In genomic region chr11:64234840-64235379, GRCh38 we compare ENCODE assay signal across 8 cellular contexts. TPM values are rescaled to one million over a fixed set of nuclear protein-coding genes. Genes with fewer than 3 reads are reported as not detected.
A peak's percentile ranks its signal among the peaks of the same experiment; 100 is the strongest.
DNase-seq lines count a peak whose midpoint lies in the region; ATAC-seq, FAIRE-seq and TF ChIP-seq lines count a peak whose summit lies in the region.

No MANE protein-coding gene starts in this region.

- peaks cover 18% of the 10 kb centered on the region for H3K79me2 ChIP-seq in DND-41 (ENCODE audit: insufficient read depth, low read length)

- H3K4me1 ChIP-seq in DND-41 (ENCODE audit: insufficient read depth, low read length) (peaks cover 59% of the 10 kb centered on the region), body of pancreas (peaks cover 76% of the 10 kb centered on the region), kidney (ENCODE audit: control insufficient read depth in 1 of 2, insufficient read depth in 1 of 2, low read depth in 1 of 2, low read length in 2 of 2) (peaks cover 26 to 33% of the 10 kb centered on the region in 2 donors)

- peaks cover 13% of the 10 kb centered on the region for H4K20me1 ChIP-seq in DND-41 (ENCODE audit: insufficient read depth, low read length)

- TF ChIP-seq CTCF in DND-41 (IDR thresholded peaks at IDR 0.05; ENCODE audit: borderline replicate concordance, extremely low read depth, low read length, poor library complexity, severe bottlenecking) (peak; percentile 28), body of pancreas (IDR thresholded peaks at IDR 0.05) (peak in 2 of 7 experiments; percentile 40 to 44), kidney (IDR thresholded peaks at IDR 0.05; ENCODE audit: borderline replicate concordance, extremely low read depth, insufficient read depth) (no peak)

- ATAC-seq in DND-41 (ENCODE audit: insufficient read depth, low read depth) (peak; percentile 60), HG02885 (IDR thresholded peaks at IDR 0.05; ENCODE audit: poor library complexity, unreplicated experiment) (peak; percentile 32), body of pancreas (peak; percentile 31), GM18519 (IDR thresholded peaks at IDR 0.05; ENCODE audit: low FRiP score, unreplicated experiment) (no peak)

- H3K36me3 ChIP-seq in DND-41 (ENCODE audit: insufficient read depth, low read length) (peaks cover 36% of the 10 kb centered on the region), body of pancreas (replicated peaks in 1 of 2; ENCODE audit: insufficient read depth in 1 of 2, low read depth in 2 of 2) (no peaks in the 10 kb centered on the region), kidney (ENCODE audit: control insufficient read depth in 1 of 2, insufficient read depth in 2 of 2, low read length in 2 of 2) (peaks cover 8 to 9% of the 10 kb centered on the region in 2 donors)

- DNase-seq in DND-41, result peak; percentile 67
- DNase-seq in SW480 (ENCODE audit: low spot score), result peak; percentile 65
- DNase-seq in body of pancreas, result peak; percentile 55 to 73 (median 65)
- DNase-seq in kidney, result no peak
- peak; percentile 59 for DNase-seq in stimulated activated naive CD4-positive, alpha-beta T cell treated with Interleukin-2 at 50 U/mL for 16 hours (lab: John Stamatoyannopoulos, UW)
- DNase-seq in RCC 7860 (ENCODE audit: low spot score), result no peak

- H3K9ac ChIP-seq in DND-41 (ENCODE audit: low read depth, low read length) (peak overlapping the region; percentile 71), kidney (ENCODE audit: low read length in 2 of 2) (peak overlapping the region; percentile 4 to 30)

- H3K4me2 ChIP-seq in DND-41 (ENCODE audit: insufficient read depth, low read length), result peak overlapping the region; percentile 99

- 1 to 2% methylated on average over 24 to 42 of the region's 48 CpGs for WGBS in body of pancreas, 2 donors

- H3K9me3 ChIP-seq in DND-41 (ENCODE audit: insufficient read depth, low read length, severe bottlenecking) (no peaks in the 10 kb centered on the region), body of pancreas (no peaks in the 10 kb centered on the region), kidney (ENCODE audit: control insufficient read depth in 1 of 2, low read length in 2 of 2) (no peaks in the 10 kb centered on the region)

- peak overlapping the region; percentile 65 for H2AFZ ChIP-seq in DND-41 (ENCODE audit: low read depth, low read length)

- FAIRE-seq in kidney (lab: Jason Lieb, UNC) (no peak), RCC 7860 (lab: Jason Lieb, UNC) (no peak)

- H3K27ac ChIP-seq in DND-41 (ENCODE audit: low read length), result peak overlapping the region; percentile 74
- H3K27ac ChIP-seq in body of pancreas, result peak overlapping the region; percentile 81 to 92 (median 86)
- peak overlapping the region; percentile 86 for H3K27ac ChIP-seq in kidney (ENCODE audit: low read depth in 2 of 2, low read length in 2 of 2)

- H3K27me3 ChIP-seq in DND-41 (ENCODE audit: insufficient read depth, low read length, poor library complexity), result no peaks in the 10 kb centered on the region
- H3K27me3 ChIP-seq in body of pancreas, result no peaks in the 10 kb centered on the region

- peak; percentile 20 to 39 (median 34) for TF ChIP-seq POLR2A in body of pancreas (IDR thresholded peaks at IDR 0.05)

- H3K4me3 ChIP-seq in DND-41 (ENCODE audit: low read depth in 1 of 2, low read length in 2 of 2), result peak overlapping the region; percentile 57 to 88; a peak in 3 of 4 replicates
- H3K4me3 ChIP-seq in body of pancreas, result peak overlapping the region; percentile 49 to 57
- peak overlapping the region; percentile 37 to 70 for H3K4me3 ChIP-seq in kidney (ENCODE audit: low read length in 2 of 2)

- intact Hi-C loops in body of pancreas (cut with DNase I), result no loop called here
- intact Hi-C loops in kidney (cut with DNase I), result no loop called here

RNA-seq across cellular contexts. Expression of gene VEGFB, which starts 0.5 kb away (rescaled TPM):
- total RNA-seq in body of pancreas (100 to 1,000 TPM in 1 of 2 donors, 10 to 100 TPM in 1; 32.4 to 108 TPM), kidney (77.6 TPM)
- 157 TPM for polyA plus RNA-seq in kidney (ENCODE audit: insufficient read depth, low read depth, low replicate concordance)

RNA-seq across cellular contexts. Expression of gene DNAJC4, which starts 4.6 kb away (rescaled TPM):
- total RNA-seq in body of pancreas (10 to 100 TPM; 23.6 to 56.7 TPM), kidney (31.1 TPM)
- polyA plus RNA-seq in kidney (ENCODE audit: insufficient read depth, low read depth, low replicate concordance), result 102 TPM

RNA-seq across cellular contexts. Expression of gene FKBP2, which starts 6.0 kb away (rescaled TPM):
- total RNA-seq in body of pancreas, result 10 to 100 TPM; 42.0 to 92.6 TPM
- 76.0 TPM for total RNA-seq in kidney
- 411 TPM for polyA plus RNA-seq in kidney (ENCODE audit: insufficient read depth, low read depth, low replicate concordance)

RNA-seq across cellular contexts. Expression of gene NUDT22, which starts 8.8 kb away (rescaled TPM):
- total RNA-seq in body of pancreas (10 to 100 TPM; 45.9 to 73.5 TPM), kidney (64.5 TPM)
- polyA plus RNA-seq in kidney (ENCODE audit: insufficient read depth, low read depth, low replicate concordance), result 150 TPM

RNA-seq across cellular contexts. Expression of gene TRPT1, which starts 8.9 kb away (rescaled TPM):
- total RNA-seq in body of pancreas (10 to 100 TPM; 56.3 to 75.2 TPM), kidney (39.2 TPM)
- 103 TPM for polyA plus RNA-seq in kidney (ENCODE audit: insufficient read depth, low read depth, low replicate concordance)

Comparison
In these comparisons a context has a peak if more than half of its experiments do, and no peak if none do; other contexts are left out.
1. DNase-seq: peak in DND-41 (single experiment), SW480 (single experiment), body of pancreas (4 of 4) and stimulated activated naive CD4-positive, alpha-beta T cell treated with Interleukin-2 at 50 U/mL for 16 hours (single experiment); none in kidney (single experiment) and RCC 7860 (single experiment).
2. Peak in every context shown above with its lines, with median percentiles within 50 percentile points of each other: H3K27ac ChIP-seq and H3K4me3 ChIP-seq.